ENCODE assay signal across 9 cellular contexts in the genomic region with DNA sequence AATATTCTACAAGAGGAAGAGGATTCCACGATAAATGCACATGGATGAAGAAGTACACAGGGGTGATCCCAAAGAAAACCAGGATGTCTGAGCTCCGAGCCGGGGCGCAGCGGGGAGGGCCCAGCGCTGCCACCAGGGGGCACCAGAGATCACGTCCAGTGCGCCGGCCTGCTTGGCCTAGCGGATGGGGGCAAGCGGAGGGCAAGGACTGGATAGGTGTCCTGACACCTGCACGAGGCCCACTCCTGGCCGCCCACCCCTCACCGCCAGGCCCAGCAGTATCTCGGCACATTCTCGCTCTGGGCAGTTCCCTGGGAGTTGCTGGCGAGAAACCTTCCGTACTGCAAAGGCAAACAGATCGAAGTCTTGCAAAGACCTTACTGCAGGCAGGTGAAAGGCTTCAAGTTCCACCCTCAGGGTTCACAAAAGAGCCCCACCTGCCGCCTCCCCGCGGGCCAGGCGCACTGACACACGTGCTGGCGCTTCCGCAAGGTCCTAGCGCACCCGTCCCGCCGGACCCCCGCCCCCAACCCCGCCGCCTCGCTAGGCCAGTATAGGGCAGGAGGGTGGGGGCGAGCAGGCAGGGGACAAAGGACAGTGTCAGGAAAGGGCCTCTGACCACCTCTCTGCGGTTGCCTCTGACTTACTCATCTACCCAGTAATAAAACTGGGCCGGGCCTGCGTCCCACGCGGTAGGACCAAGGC. TPM values are rescaled to one million over a fixed set of nuclear protein-coding genes. Genes with fewer than 3 reads are reported as not detected.
DNase-seq lines count a peak whose midpoint lies in the region; ATAC-seq and TF ChIP-seq lines count a peak whose summit lies in the region.
"Had no signal": no experiment of that assay in that cellular context is flagged by ENCODE, and none has a peak within 500 bp of the region (broad histone marks: within the 10 kb centered on the region; RNA-seq: fewer than 3 reads in every experiment).

No MANE protein-coding gene starts in this region.

- TF ChIP-seq CTCF in GM06990 (IDR thresholded peaks at IDR 0.05; ENCODE audit: insufficient read depth, low read length, poor library complexity, severe bottlenecking) (peak; percentile 97), MM.1S (IDR thresholded peaks at IDR 0.05; ENCODE audit: low read length) (peak; percentile 99), WTC11 (IDR thresholded peaks at IDR 0.05) (peak; percentile 95), kidney epithelial cell (IDR thresholded peaks at IDR 0.05; ENCODE audit: insufficient read depth, low read length, poor library complexity, severe bottlenecking) (peak; percentile 99)

- H3K27ac Mint-ChIP-seq in WTC11: no peak overlapping the region

- H3K4me1 ChIP-seq in MM.1S (ENCODE audit: low read length): no peaks in the 10 kb centered on the region

- H3K4me1 Mint-ChIP-seq in WTC11: peaks cover 47% of the 10 kb centered on the region

- H3K36me3 Mint-ChIP-seq in WTC11: no peaks in the 10 kb centered on the region

- H3K4me3 Mint-ChIP-seq in WTC11: peak overlapping the region; percentile 65

- DNase-seq in GM06990 (ENCODE audit: extremely low read depth, insufficient read length): peak; percentile 67
- peak; percentile 35 for DNase-seq in MM.1S
- DNase-seq in WTC11 (ENCODE audit: low spot score): peak; percentile 89
- DNase-seq in caudate nucleus (lab: John Stamatoyannopoulos, UW): peak in 56 of 61 donors; percentile 2 to 73 (median 43)
- no peak for DNase-seq in kidney epithelial cell (ENCODE audit: low read depth)
- peak; percentile 51 for DNase-seq in stimulated activated CD4-positive, alpha-beta T cell treated with anti-CD3 and anti-CD28 coated beads, Interleukin-2, amount 100 ng/mL, for 4 hours (ENCODE audit: low read depth)

- H3K4me2 ChIP-seq in MM.1S (ENCODE audit: low read depth, low read length): peak overlapping the region; percentile 13; the same call in 1 of the 2 replicates

- no peaks in the 10 kb centered on the region for H3F3A ChIP-seq in MM.1S (ENCODE audit: insufficient read depth, low read length)

- H3K27me3 Mint-ChIP-seq in WTC11 (ENCODE audit: low read depth): peaks cover 64% of the 10 kb centered on the region

- no peaks in the 10 kb centered on the region for H3K79me2 ChIP-seq in MM.1S (ENCODE audit: low read length)

- POLR2A ChIA-PET in WTC11 (lab: Charles Lee): interaction anchor here (1.0 to 2.6 kb wide), 6 partner anchors 10 to 46 kb away, joined by 3 to 12 read pairs (median 6); a partner anchor contains a TSS

- no peaks in the 10 kb centered on the region for H3K9me3 Mint-ChIP-seq in WTC11

- H3K9ac ChIP-seq in MM.1S (ENCODE audit: low read length): no peak overlapping the region

- H3K36me3 ChIP-seq in GM06990 (ENCODE audit: control insufficient read depth, insufficient read depth, low read length) (no peaks in the 10 kb centered on the region), MM.1S (replicated peaks; ENCODE audit: insufficient read depth, low read length) (no peaks in the 10 kb centered on the region), kidney epithelial cell (ENCODE audit: control insufficient read depth, insufficient read depth, low read length) (no peaks in the 10 kb centered on the region)

- no peaks in the 10 kb centered on the region for H3K9me2 ChIP-seq in MM.1S (replicated peaks; ENCODE audit: insufficient read depth, low read length)

- no peaks in the 10 kb centered on the region for H3K9me3 ChIP-seq in MM.1S (replicated peaks; ENCODE audit: insufficient read depth, low read length)

- no peak overlapping the region for H3K27ac ChIP-seq in MM.1S (ENCODE audit: low read length)
- peak overlapping the region; percentile 62 for H3K27ac ChIP-seq in caudate nucleus (ENCODE audit: low read depth, low read length)
- H3K27ac ChIP-seq: epithelial cell of prostate had no signal

- ATAC-seq in WTC11 (peak; percentile 30), GM21737 (IDR thresholded peaks at IDR 0.05; ENCODE audit: unreplicated experiment) (no peak), HG03159 (IDR thresholded peaks at IDR 0.05; ENCODE audit: unreplicated experiment) (no peak)

- H3K27me3 ChIP-seq in GM06990 (replicated peaks; ENCODE audit: control insufficient read depth, insufficient read depth, low read length) (no peaks in the 10 kb centered on the region; the same call in none of the 2 replicates), MM.1S (replicated peaks; ENCODE audit: insufficient read depth, low read length) (peaks cover 49% of the 10 kb centered on the region), kidney epithelial cell (ENCODE audit: control insufficient read depth, insufficient read depth, low read length) (peaks cover 74% of the 10 kb centered on the region)

- H2AFZ ChIP-seq in MM.1S (ENCODE audit: low read length): no peak overlapping the region

- CTCF ChIA-PET in WTC11 (lab: Charles Lee): interaction anchor here (0.5 to 12.1 kb wide), 63 partner anchors 11 to 586 kb away, joined by 3 to 690 read pairs (median 6); a partner anchor contains a TSS

- no peak overlapping the region for H3K4me3 ChIP-seq in GM06990 (replicated peaks; ENCODE audit: low read depth, low read length)
- H3K4me3 ChIP-seq in MM.1S (ENCODE audit: low read length): no peak overlapping the region
- H3K4me3 ChIP-seq in kidney epithelial cell (ENCODE audit: low read depth, low read length): no peak overlapping the region

- no peaks in the 10 kb centered on the region for H4K20me1 ChIP-seq in MM.1S (ENCODE audit: insufficient read depth, low read length)

TF ChIP-seq in WTC11, 78 proteins besides CTCF, POLR2A, EP300 and RAD21 (continues in another document):
- TF ChIP-seq, protein P1, sequence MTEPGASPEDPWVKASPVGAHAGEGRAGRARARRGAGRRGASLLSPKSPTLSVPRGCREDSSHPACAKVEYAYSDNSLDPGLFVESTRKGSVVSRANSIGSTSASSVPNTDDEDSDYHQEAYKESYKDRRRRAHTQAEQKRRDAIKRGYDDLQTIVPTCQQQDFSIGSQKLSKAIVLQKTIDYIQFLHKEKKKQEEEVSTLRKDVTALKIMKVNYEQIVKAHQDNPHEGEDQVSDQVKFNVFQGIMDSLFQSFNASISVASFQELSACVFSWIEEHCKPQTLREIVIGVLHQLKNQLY (CRISPR knock-in tag; IDR thresholded peaks at IDR 0.05): no peak
- TF ChIP-seq FOXJ3 (CRISPR knock-in tag; IDR thresholded peaks at IDR 0.05; ENCODE audit: borderline replicate concordance): peak; percentile 63; the same call in 1 of the 2 replicates
- no peak for TF ChIP-seq ZNF423 (CRISPR knock-in tag; IDR thresholded peaks at IDR 0.05)
- TF ChIP-seq ZNF121 (CRISPR knock-in tag; IDR thresholded peaks at IDR 0.05): no peak
- TF ChIP-seq NFYB (CRISPR knock-in tag; conservative IDR thresholded peaks at IDR 0.05; ENCODE audit: low read depth): no peak
- TF ChIP-seq OVOL2 (CRISPR knock-in tag; IDR thresholded peaks at IDR 0.05; ENCODE audit: borderline replicate concordance): no peak
- peak; percentile 87; the same call in 1 of the 2 replicates for TF ChIP-seq ZNF232 (CRISPR knock-in tag; IDR thresholded peaks at IDR 0.05)
- TF ChIP-seq ELF4 (CRISPR knock-in tag; IDR thresholded peaks at IDR 0.05; ENCODE audit: low read depth): no peak
- no peak; the same call in none of the 2 replicates for TF ChIP-seq ETV6 (CRISPR knock-in tag; IDR thresholded peaks at IDR 0.05)
- peak; percentile 79; the same call in 1 of the 2 replicates for TF ChIP-seq ZBTB21 (CRISPR knock-in tag; IDR thresholded peaks at IDR 0.05; ENCODE audit: borderline replicate concordance)
- TF ChIP-seq MYBL2 (CRISPR knock-in tag; IDR thresholded peaks at IDR 0.05): peak; percentile 80
- TF ChIP-seq MXD4 (CRISPR knock-in tag; IDR thresholded peaks at IDR 0.05; ENCODE audit: borderline replicate concordance): no peak
- TF ChIP-seq, protein P2, sequence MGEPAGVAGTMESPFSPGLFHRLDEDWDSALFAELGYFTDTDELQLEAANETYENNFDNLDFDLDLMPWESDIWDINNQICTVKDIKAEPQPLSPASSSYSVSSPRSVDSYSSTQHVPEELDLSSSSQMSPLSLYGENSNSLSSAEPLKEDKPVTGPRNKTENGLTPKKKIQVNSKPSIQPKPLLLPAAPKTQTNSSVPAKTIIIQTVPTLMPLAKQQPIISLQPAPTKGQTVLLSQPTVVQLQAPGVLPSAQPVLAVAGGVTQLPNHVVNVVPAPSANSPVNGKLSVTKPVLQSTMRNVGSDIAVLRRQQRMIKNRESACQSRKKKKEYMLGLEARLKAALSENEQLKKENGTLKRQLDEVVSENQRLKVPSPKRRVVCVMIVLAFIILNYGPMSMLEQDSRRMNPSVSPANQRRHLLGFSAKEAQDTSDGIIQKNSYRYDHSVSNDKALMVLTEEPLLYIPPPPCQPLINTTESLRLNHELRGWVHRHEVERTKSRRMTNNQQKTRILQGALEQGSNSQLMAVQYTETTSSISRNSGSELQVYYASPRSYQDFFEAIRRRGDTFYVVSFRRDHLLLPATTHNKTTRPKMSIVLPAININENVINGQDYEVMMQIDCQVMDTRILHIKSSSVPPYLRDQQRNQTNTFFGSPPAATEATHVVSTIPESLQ (CRISPR knock-in tag; IDR thresholded peaks at IDR 0.05): 0 out of 2 replicates have a peak, but pooled peaks have one; percentile 38
- peak; percentile 67; the same call in 1 of the 2 replicates for TF ChIP-seq NFE2L1 (CRISPR knock-in tag; IDR thresholded peaks at IDR 0.05)
- no peak for TF ChIP-seq ZNF396 (CRISPR knock-in tag; IDR thresholded peaks at IDR 0.05; ENCODE audit: borderline replicate concordance)

RNA-seq across cellular contexts. Expression of a gene that starts 3.3 kb away (rescaled TPM):
- total RNA-seq in WTC11 (2021): 1.2 to 1.7 TPM (median 1.4 TPM) in 3 replicates
- not detected in 2 replicates for total RNA-seq in kidney epithelial cell

RNA-seq across cellular contexts. Expression of a gene that starts 28.1 kb away (rescaled TPM):
- total RNA-seq in WTC11 (2021) (14.2 to 18.5 TPM (median 15.2 TPM) in 3 replicates), kidney epithelial cell (0.68 and 1.5 TPM in 2 replicates)

RNA-seq across cellular contexts. Expression of a gene that starts 40.7 kb away (rescaled TPM):
- total RNA-seq in WTC11 (2021) (8.7 to 11.7 TPM (median 9.6 TPM) in 3 replicates), kidney epithelial cell (15.3 and 17.7 TPM in 2 replicates)

RNA-seq across cellular contexts. Expression of a gene that starts 43.9 kb away (rescaled TPM):
- total RNA-seq in WTC11 (2021) (28.2 to 34.2 TPM (median 30.3 TPM) in 3 replicates), kidney epithelial cell (14.9 and 16.8 TPM in 2 replicates)
